1 cellular context compared by ENCODE assay signal in the genomic region with DNA sequence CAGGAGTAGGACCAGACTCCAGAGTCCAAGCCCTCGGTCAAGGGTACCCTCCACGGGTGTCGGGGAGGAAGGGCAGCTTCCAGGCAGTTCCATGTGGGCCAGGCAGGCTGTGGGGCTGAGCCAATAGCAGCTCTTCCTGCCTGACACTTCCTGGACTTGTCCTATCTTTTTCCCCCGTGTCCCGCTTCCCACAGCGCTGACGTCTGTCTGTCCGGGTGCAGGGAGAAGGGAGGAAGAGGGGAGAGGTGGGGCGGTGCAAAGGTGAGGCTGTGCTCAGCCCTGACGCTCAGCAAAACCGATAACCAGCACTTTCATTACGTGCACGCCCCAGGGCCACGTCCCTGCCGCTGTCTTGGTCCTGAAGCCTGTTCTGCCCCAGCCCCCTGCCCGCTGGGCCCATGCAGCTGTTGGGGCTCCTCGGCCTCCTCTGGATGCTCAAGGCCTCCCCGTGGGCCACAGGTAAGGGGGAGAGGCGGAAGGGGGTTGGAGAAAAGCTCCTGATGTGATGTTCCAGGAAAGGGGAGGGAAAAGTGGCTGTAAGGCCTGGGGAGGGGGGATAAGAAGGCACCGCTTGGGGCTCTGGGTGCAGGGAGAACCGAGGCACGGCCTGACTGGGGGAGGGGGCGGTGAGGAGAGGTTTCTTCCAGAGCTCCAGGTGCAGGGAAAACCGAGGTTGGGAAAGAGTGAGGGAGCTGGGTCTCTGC.
TF ChIP-seq lines count a peak whose summit lies in the region.

A gene with protein sequence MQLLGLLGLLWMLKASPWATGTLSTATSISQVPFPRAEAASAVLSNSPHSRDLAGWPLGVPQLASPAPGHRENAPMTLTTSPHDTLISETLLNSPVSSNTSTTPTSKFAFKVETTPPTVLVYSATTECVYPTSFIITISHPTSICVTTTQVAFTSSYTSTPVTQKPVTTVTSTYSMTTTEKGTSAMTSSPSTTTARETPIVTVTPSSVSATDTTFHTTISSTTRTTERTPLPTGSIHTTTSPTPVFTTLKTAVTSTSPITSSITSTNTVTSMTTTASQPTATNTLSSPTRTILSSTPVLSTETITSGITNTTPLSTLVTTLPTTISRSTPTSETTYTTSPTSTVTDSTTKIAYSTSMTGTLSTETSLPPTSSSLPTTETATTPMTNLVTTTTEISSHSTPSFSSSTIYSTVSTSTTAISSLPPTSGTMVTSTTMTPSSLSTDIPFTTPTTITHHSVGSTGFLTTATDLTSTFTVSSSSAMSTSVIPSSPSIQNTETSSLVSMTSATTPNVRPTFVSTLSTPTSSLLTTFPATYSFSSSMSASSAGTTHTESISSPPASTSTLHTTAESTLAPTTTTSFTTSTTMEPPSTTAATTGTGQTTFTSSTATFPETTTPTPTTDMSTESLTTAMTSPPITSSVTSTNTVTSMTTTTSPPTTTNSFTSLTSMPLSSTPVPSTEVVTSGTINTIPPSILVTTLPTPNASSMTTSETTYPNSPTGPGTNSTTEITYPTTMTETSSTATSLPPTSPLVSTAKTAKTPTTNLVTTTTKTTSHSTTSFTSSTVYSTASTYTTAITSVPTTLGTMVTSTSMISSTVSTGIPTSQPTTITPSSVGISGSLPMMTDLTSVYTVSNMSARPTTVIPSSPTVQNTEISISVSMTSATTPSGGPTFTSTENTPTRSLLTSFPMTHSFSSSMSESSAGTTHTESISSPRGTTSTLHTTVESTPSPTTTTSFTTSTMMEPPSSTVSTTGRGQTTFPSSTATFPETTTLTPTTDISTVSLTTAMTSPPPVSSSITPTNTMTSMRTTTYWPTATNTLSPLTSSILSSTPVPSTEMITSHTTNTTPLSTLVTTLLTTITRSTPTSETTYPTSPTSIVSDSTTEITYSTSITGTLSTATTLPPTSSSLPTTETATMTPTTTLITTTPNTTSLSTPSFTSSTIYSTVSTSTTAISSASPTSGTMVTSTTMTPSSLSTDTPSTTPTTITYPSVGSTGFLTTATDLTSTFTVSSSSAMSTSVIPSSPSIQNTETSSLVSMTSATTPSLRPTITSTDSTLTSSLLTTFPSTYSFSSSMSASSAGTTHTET (N-terminal part only) (plus strand): TSS at position 308 of the 704 bp plus-strand sequence. CDS start 91 bp downstream, at position 399.

TF ChIP-seq in H1, 55 proteins besides CTCF, POLR2A, EP300 and RAD21:
- TF ChIP-seq EGR1 (IDR thresholded peaks at IDR 0.05; ENCODE audit: borderline replicate concordance, low read depth, low read length) = no peak
- no peak for TF ChIP-seq KDM1A (IDR thresholded peaks at IDR 0.05; ENCODE audit: borderline replicate concordance, low read length)
- no peak for TF ChIP-seq CHD2 (IDR thresholded peaks at IDR 0.05; ENCODE audit: low read length)
- TF ChIP-seq GABPA (IDR thresholded peaks at IDR 0.05; ENCODE audit: borderline replicate concordance, insufficient read depth, low read length) = no peak
- no peak for TF ChIP-seq ZNF274 (IDR thresholded peaks at IDR 0.05; ENCODE audit: borderline replicate concordance, extremely low read depth, low read length)
- TF ChIP-seq, protein P1, sequence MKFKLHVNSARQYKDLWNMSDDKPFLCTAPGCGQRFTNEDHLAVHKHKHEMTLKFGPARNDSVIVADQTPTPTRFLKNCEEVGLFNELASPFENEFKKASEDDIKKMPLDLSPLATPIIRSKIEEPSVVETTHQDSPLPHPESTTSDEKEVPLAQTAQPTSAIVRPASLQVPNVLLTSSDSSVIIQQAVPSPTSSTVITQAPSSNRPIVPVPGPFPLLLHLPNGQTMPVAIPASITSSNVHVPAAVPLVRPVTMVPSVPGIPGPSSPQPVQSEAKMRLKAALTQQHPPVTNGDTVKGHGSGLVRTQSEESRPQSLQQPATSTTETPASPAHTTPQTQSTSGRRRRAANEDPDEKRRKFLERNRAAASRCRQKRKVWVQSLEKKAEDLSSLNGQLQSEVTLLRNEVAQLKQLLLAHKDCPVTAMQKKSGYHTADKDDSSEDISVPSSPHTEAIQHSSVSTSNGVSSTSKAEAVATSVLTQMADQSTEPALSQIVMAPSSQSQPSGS (IDR thresholded peaks at IDR 0.05; ENCODE audit: low read length) = 0 out of 2 replicates have a peak, but pooled peaks have one; percentile 18
- TF ChIP-seq CTBP2 (IDR thresholded peaks at IDR 0.05; ENCODE audit: borderline replicate concordance, insufficient read depth, insufficient read length, low read length) = peak; percentile 59
- no peak for TF ChIP-seq TEAD4 (IDR thresholded peaks at IDR 0.05; ENCODE audit: low read depth, low read length)
- 0 out of 2 replicates have a peak, but pooled peaks have one; percentile 23 for TF ChIP-seq TCF12 (IDR thresholded peaks at IDR 0.05; ENCODE audit: low read depth, low read length)
- TF ChIP-seq EZH2 (IDR thresholded peaks at IDR 0.05; ENCODE audit: low read depth, low read length, severe bottlenecking) = no peak
- TF ChIP-seq, protein P2, sequence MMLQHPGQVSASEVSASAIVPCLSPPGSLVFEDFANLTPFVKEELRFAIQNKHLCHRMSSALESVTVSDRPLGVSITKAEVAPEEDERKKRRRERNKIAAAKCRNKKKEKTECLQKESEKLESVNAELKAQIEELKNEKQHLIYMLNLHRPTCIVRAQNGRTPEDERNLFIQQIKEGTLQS (IDR thresholded peaks at IDR 0.05; ENCODE audit: insufficient read depth, low read depth, low read length) = no peak
- TF ChIP-seq BCL11A (IDR thresholded peaks at IDR 0.05; ENCODE audit: low read depth in 2 of 2, low read length in 2 of 2) = no peak
- TF ChIP-seq SIRT6 (IDR thresholded peaks at IDR 0.05; ENCODE audit: low read length) = no peak
- TF ChIP-seq, protein P3, sequence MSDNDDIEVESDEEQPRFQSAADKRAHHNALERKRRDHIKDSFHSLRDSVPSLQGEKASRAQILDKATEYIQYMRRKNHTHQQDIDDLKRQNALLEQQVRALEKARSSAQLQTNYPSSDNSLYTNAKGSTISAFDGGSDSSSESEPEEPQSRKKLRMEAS (IDR thresholded peaks at IDR 0.05) = no peak
